Comparison of ENCODE assay signal across 11 cellular contexts in genomic region chr11:66292543-66293332, GRCh38. TPM values are rescaled to one million over a fixed set of nuclear protein-coding genes. Genes with fewer than 3 reads are reported as not detected.
A peak's percentile ranks its signal among the peaks of the same experiment; 100 is the strongest.
DNase-seq lines count a peak whose midpoint lies in the region; ATAC-seq and TF ChIP-seq lines count a peak whose summit lies in the region.
"Had no signal": no experiment of that assay in that cellular context is flagged by ENCODE, and none has a peak within 500 bp of the region (broad histone marks: within the 10 kb centered on the region; RNA-seq: fewer than 3 reads in every experiment).

No MANE protein-coding gene starts in this region.

- POLR2A ChIA-PET in activated CD8-positive, alpha-beta T cell treated with anti-CD3 and anti-CD28 coated beads, Interleukin-2, amount 10 ng/mL, durations not matched to agents 7 days and 5 days (lab: Charles Lee): no interaction called here

- H3K27ac Mint-ChIP-seq in activated T-cell treated with anti-CD3 and anti-CD28 coated beads, Interleukin-2, amount 50 U/mL, for 72 hours: no peak overlapping the region
- no peak overlapping the region for H3K27ac Mint-ChIP-seq in activated CD8-positive, alpha-beta T cell treated with anti-CD3 and anti-CD28 coated beads, Interleukin-2, amount 10 ng/mL, durations not matched to agents 7 days and 5 days
- H3K27ac Mint-ChIP-seq in stimulated activated naive CD8-positive, alpha-beta T cell treated with anti-CD3 and anti-CD28 coated beads, Interleukin-15, amount 100 ng/mL, for 72 hours: no peak overlapping the region
- no peak overlapping the region for H3K27ac Mint-ChIP-seq in HFFc6

- ATAC-seq in activated T-cell treated with anti-CD3 and anti-CD28 coated beads, Interleukin-2, amount 50 U/mL, for 72 hours (replicated peaks in 1 of 2): no peak
- no peak for ATAC-seq in activated CD8-positive, alpha-beta T cell treated with anti-CD3 and anti-CD28 coated beads, Interleukin-2, amount 10 ng/mL, durations not matched to agents 7 days and 5 days
- no peak for ATAC-seq in stimulated activated naive CD8-positive, alpha-beta T cell treated with anti-CD3 and anti-CD28 coated beads, Interleukin-15, amount 100 ng/mL, for 72 hours

- H3K36me3 ChIP-seq in iPS-18a (ENCODE audit: control insufficient read depth, low read depth, low read length): no peaks in the 10 kb centered on the region

- H3K4me3 Mint-ChIP-seq in activated T-cell treated with anti-CD3 and anti-CD28 coated beads, Interleukin-2, amount 50 U/mL, for 72 hours: peak overlapping the region; percentile 43 to 64
- peak overlapping the region; percentile 19 for H3K4me3 Mint-ChIP-seq in activated CD8-positive, alpha-beta T cell treated with anti-CD3 and anti-CD28 coated beads, Interleukin-2, amount 10 ng/mL, durations not matched to agents 7 days and 5 days
- H3K4me3 Mint-ChIP-seq in stimulated activated naive CD8-positive, alpha-beta T cell treated with anti-CD3 and anti-CD28 coated beads, Interleukin-15, amount 100 ng/mL, for 72 hours: peak overlapping the region; percentile 3 to 50
- H3K4me3 Mint-ChIP-seq in HFFc6: no peak overlapping the region

- H3K4me1 ChIP-seq in iPS-18a (ENCODE audit: control insufficient read depth, low read depth, low read length): peaks cover 9% of the 10 kb centered on the region

- no peaks in the 10 kb centered on the region for H3K9me3 Mint-ChIP-seq in activated T-cell treated with anti-CD3 and anti-CD28 coated beads, Interleukin-2, amount 50 U/mL, for 72 hours
- H3K9me3 Mint-ChIP-seq in activated CD8-positive, alpha-beta T cell treated with anti-CD3 and anti-CD28 coated beads, Interleukin-2, amount 10 ng/mL, durations not matched to agents 7 days and 5 days (ENCODE audit: insufficient read depth): no peaks in the 10 kb centered on the region
- no peaks in the 10 kb centered on the region for H3K9me3 Mint-ChIP-seq in stimulated activated naive CD8-positive, alpha-beta T cell treated with anti-CD3 and anti-CD28 coated beads, Interleukin-15, amount 100 ng/mL, for 72 hours
- H3K9me3 Mint-ChIP-seq in HFFc6: no peaks in the 10 kb centered on the region

- H3K4me1 Mint-ChIP-seq in activated T-cell treated with anti-CD3 and anti-CD28 coated beads, Interleukin-2, amount 50 U/mL, for 72 hours (ENCODE audit: low read depth): peaks cover 21% of the 10 kb centered on the region
- H3K4me1 Mint-ChIP-seq in activated CD8-positive, alpha-beta T cell treated with anti-CD3 and anti-CD28 coated beads, Interleukin-2, amount 10 ng/mL, durations not matched to agents 7 days and 5 days (ENCODE audit: low read depth): peaks cover 29% of the 10 kb centered on the region
- peaks cover 30% of the 10 kb centered on the region for H3K4me1 Mint-ChIP-seq in stimulated activated naive CD8-positive, alpha-beta T cell treated with anti-CD3 and anti-CD28 coated beads, Interleukin-15, amount 100 ng/mL, for 72 hours
- peaks cover 20% of the 10 kb centered on the region for H3K4me1 Mint-ChIP-seq in HFFc6 (ENCODE audit: low read depth)

- H3K27ac ChIP-seq in iPS-18a (ENCODE audit: low read length): no peak overlapping the region

- peaks cover 34% of the 10 kb centered on the region for H3K27me3 ChIP-seq in iPS-18a (ENCODE audit: control insufficient read depth, insufficient read depth, low read length)

- no peaks in the 10 kb centered on the region for H3K9me3 ChIP-seq in iPS-18a (ENCODE audit: control insufficient read depth, low read depth, low read length)

- CTCF ChIA-PET in activated CD8-positive, alpha-beta T cell treated with anti-CD3 and anti-CD28 coated beads, Interleukin-2, amount 10 ng/mL, durations not matched to agents 7 days and 5 days (lab: Charles Lee): no interaction called here

- H3K4me3 ChIP-seq in iPS-18a (ENCODE audit: low read length): peak overlapping the region; percentile 44

- H3K9ac ChIP-seq in iPS-18a (ENCODE audit: low read length): no peak overlapping the region

- no peaks in the 10 kb centered on the region for H3K36me3 Mint-ChIP-seq in activated T-cell treated with anti-CD3 and anti-CD28 coated beads, Interleukin-2, amount 50 U/mL, for 72 hours (ENCODE audit: insufficient read depth in 2 of 2)
- H3K36me3 Mint-ChIP-seq in activated CD8-positive, alpha-beta T cell treated with anti-CD3 and anti-CD28 coated beads, Interleukin-2, amount 10 ng/mL, durations not matched to agents 7 days and 5 days (ENCODE audit: low read depth): peaks cover 2% of the 10 kb centered on the region
- no peaks in the 10 kb centered on the region for H3K36me3 Mint-ChIP-seq in HFFc6 (ENCODE audit: low read depth)

- H3K27me3 Mint-ChIP-seq in activated T-cell treated with anti-CD3 and anti-CD28 coated beads, Interleukin-2, amount 50 U/mL, for 72 hours (ENCODE audit: low read depth): peaks cover 27% of the 10 kb centered on the region
- H3K27me3 Mint-ChIP-seq in activated CD8-positive, alpha-beta T cell treated with anti-CD3 and anti-CD28 coated beads, Interleukin-2, amount 10 ng/mL, durations not matched to agents 7 days and 5 days (ENCODE audit: low read depth): peaks cover 26% of the 10 kb centered on the region
- H3K27me3 Mint-ChIP-seq in stimulated activated naive CD8-positive, alpha-beta T cell treated with anti-CD3 and anti-CD28 coated beads, Interleukin-15, amount 100 ng/mL, for 72 hours: peaks cover 49% of the 10 kb centered on the region
- H3K27me3 Mint-ChIP-seq in HFFc6 (ENCODE audit: insufficient read depth): peaks cover 20% of the 10 kb centered on the region

- DNase-seq in activated T-cell treated with anti-CD3 and anti-CD28 coated beads, Interleukin-2, amount 50 U/mL, for 72 hours: no peak
- DNase-seq in activated T-cell treated with anti-CD3 and anti-CD28 coated beads, Interleukin-2, amount 50 U/mL, for 48 hours: no peak
- no peak for DNase-seq in activated CD8-positive, alpha-beta T cell treated with anti-CD3 and anti-CD28 coated beads, Interleukin-2, amount 10 ng/mL, durations not matched to agents 7 days and 5 days
- no peak for DNase-seq in stimulated activated naive CD8-positive, alpha-beta T cell treated with anti-CD3 and anti-CD28 coated beads, Interleukin-15, amount 100 ng/mL, for 72 hours
- no peak for DNase-seq in mesenteric fat pad (ENCODE audit: low spot score)
- no peak for DNase-seq in HFFc6
- DNase-seq in 8988T: no peak
- DNase-seq: mesendoderm, NCI-H510A treated with DMSO at 0.1 percent for 48 hours had no signal

- TF ChIP-seq CTCF in HFFc6 (IDR thresholded peaks at IDR 0.05): no peak

RNA-seq across cellular contexts. Expression of gene TMEM151A, which starts 1.0 kb away (rescaled TPM):
- under 1 TPM in 1 of 2 donors, not detected in 1; 0.10 TPM for total RNA-seq in activated T-cell treated with anti-CD3 and anti-CD28 coated beads, Interleukin-2, amount 50 U/mL, for 72 hours
- not detected for total RNA-seq in activated CD8-positive, alpha-beta T cell treated with anti-CD3 and anti-CD28 coated beads, Interleukin-2, amount 10 ng/mL, durations not matched to agents 7 days and 5 days
- 0.19 TPM for total RNA-seq in mesenteric fat pad
- total RNA-seq in HFFc6 (2021; fragmentation: NEBNext Ultra II Directional; extraction: Animal tissue kit (Norgen Biotek cat#: 25700)): under 1 TPM in 2 of 6 experiments, not detected in 4; 0.07 to 0.11 TPM
- total RNA-seq: skeletal muscle tissue had no signal

RNA-seq across cellular contexts. Expression of gene YIF1A, which starts 3.8 kb away (rescaled TPM):
- 10 to 100 TPM; 42.9 to 50.8 TPM for total RNA-seq in activated T-cell treated with anti-CD3 and anti-CD28 coated beads, Interleukin-2, amount 50 U/mL, for 72 hours
- 10 to 100 TPM; 46.6 to 58.6 TPM for total RNA-seq in activated CD8-positive, alpha-beta T cell treated with anti-CD3 and anti-CD28 coated beads, Interleukin-2, amount 10 ng/mL, durations not matched to agents 7 days and 5 days
- 81.7 TPM for total RNA-seq in mesenteric fat pad
- 100 to 1,000 TPM; 150 to 183 (median 153) TPM for total RNA-seq in HFFc6 (2021; fragmentation: NEBNext Ultra II Directional; extraction: Animal tissue kit (Norgen Biotek cat#: 25700))

RNA-seq across cellular contexts. Expression of gene CNIH2, which starts 14.8 kb away (rescaled TPM):
- total RNA-seq in activated T-cell treated with anti-CD3 and anti-CD28 coated beads, Interleukin-2, amount 50 U/mL, for 72 hours: 1 to 10 TPM; 1.2 to 3.5 TPM
- 1 to 10 TPM; 2.7 to 3.6 TPM for total RNA-seq in activated CD8-positive, alpha-beta T cell treated with anti-CD3 and anti-CD28 coated beads, Interleukin-2, amount 10 ng/mL, durations not matched to agents 7 days and 5 days
- total RNA-seq in mesenteric fat pad: 0.55 TPM
- total RNA-seq in HFFc6 (2021; fragmentation: NEBNext Ultra II Directional; extraction: Animal tissue kit (Norgen Biotek cat#: 25700)): 1 to 10 TPM in 3 of 6 experiments, under 1 TPM in 3; 0.73 to 1.9 (median 1.1) TPM
- total RNA-seq: skeletal muscle tissue had no signal

RNA-seq across cellular contexts. Expression of gene CD248, which starts 24.1 kb away (rescaled TPM):
- 1 to 10 TPM; 3.0 to 3.9 TPM for total RNA-seq in activated T-cell treated with anti-CD3 and anti-CD28 coated beads, Interleukin-2, amount 50 U/mL, for 72 hours
- 10 to 100 TPM; 79.5 to 80.8 TPM for total RNA-seq in activated CD8-positive, alpha-beta T cell treated with anti-CD3 and anti-CD28 coated beads, Interleukin-2, amount 10 ng/mL, durations not matched to agents 7 days and 5 days
- total RNA-seq in mesenteric fat pad: 810 TPM
- total RNA-seq in HFFc6 (2021; fragmentation: NEBNext Ultra II Directional; extraction: Animal tissue kit (Norgen Biotek cat#: 25700)): 100 to 1,000 TPM; 437 to 739 (median 687) TPM

RNA-seq across cellular contexts. Expression of gene RAB1B, which starts 24.3 kb away (rescaled TPM):
- 100 to 1,000 TPM; 127 to 139 TPM for total RNA-seq in activated T-cell treated with anti-CD3 and anti-CD28 coated beads, Interleukin-2, amount 50 U/mL, for 72 hours
- 100 to 1,000 TPM; 160 to 170 TPM for total RNA-seq in activated CD8-positive, alpha-beta T cell treated with anti-CD3 and anti-CD28 coated beads, Interleukin-2, amount 10 ng/mL, durations not matched to agents 7 days and 5 days
- 138 TPM for total RNA-seq in mesenteric fat pad
- total RNA-seq in HFFc6 (2021; fragmentation: NEBNext Ultra II Directional; extraction: Animal tissue kit (Norgen Biotek cat#: 25700)): 100 to 1,000 TPM; 220 to 272 (median 246) TPM
